11 cellular contexts compared by ENCODE assay signal in the genomic region with DNA sequence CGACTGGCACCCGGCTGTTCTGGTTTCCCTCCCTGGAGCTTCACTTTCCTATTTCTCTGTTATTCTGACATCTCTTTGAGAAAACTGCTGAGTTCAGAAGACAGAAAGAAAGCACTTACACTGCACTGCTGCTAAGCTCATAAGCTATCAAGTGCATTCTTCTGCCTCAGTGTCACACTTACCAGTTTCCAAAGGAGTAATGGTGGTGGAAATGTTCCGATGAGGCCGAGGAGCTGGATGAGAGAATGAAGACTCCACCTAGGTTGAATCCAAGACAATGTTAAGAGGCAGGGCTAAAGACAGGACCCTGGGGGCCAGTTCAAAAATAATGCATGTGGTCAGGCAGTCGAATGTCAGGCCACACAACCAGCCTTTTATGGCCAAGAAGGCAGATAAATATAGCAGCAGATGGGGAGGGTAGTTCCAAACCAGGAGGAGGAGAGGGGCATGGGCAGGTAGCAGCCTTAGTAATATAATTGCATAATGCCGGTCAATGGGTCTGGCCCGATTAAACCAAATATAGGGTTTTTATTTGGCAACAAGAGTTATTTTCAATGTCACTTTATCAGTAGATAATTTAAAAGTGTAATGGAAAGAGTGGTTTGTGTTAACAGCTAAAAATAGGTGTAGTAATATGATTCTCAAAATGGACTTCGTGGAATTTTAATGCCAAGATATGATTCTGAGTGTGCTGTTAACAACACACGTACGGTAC. TPM values are rescaled to one million over a fixed set of nuclear protein-coding genes. Genes with fewer than 3 reads are reported as not detected.
DNase-seq lines count a peak whose midpoint lies in the region; ATAC-seq and TF ChIP-seq lines count a peak whose summit lies in the region.
"Had no signal": no experiment of that assay in that cellular context is flagged by ENCODE, and none has a peak within 500 bp of the region (broad histone marks: within the 10 kb centered on the region; RNA-seq: fewer than 3 reads in every experiment).

A gene (minus strand): TSS at position 348 of the 715 bp plus-strand sequence. CDS start 4,745 bp downstream, outside the sequence.

- H3K27me3 Mint-ChIP-seq in endodermal cell (ENCODE audit: insufficient read depth), result no peaks in the 10 kb centered on the region
- no peaks in the 10 kb centered on the region for H3K27me3 Mint-ChIP-seq in activated naive CD4-positive, alpha-beta T cell treated with anti-CD3 and anti-CD28 coated beads, Interleukin-2, amount 10 ng/mL, durations not matched to agents 7 days and 5 days
- H3K27me3 Mint-ChIP-seq in naive thymus-derived CD8-positive, alpha-beta T cell, result no peaks in the 10 kb centered on the region

- no peaks in the 10 kb centered on the region for H4K20me1 ChIP-seq in Loucy (ENCODE audit: insufficient read depth, low read length, poor library complexity, severe bottlenecking)

- H3K9me3 ChIP-seq in Loucy (ENCODE audit: insufficient read depth, low read depth, low read length), result no peaks in the 10 kb centered on the region
- peaks cover 16% of the 10 kb centered on the region for H3K9me3 ChIP-seq in endodermal cell (ENCODE audit: control insufficient read depth, low read length)
- no peaks in the 10 kb centered on the region for H3K9me3 ChIP-seq in sigmoid colon
- H3K9me3 ChIP-seq: left lung had no signal

- H3F3A ChIP-seq in Loucy (ENCODE audit: low read depth), result no peaks in the 10 kb centered on the region

- H3K9me3 Mint-ChIP-seq in endodermal cell, result no peaks in the 10 kb centered on the region
- H3K9me3 Mint-ChIP-seq in activated naive CD4-positive, alpha-beta T cell treated with anti-CD3 and anti-CD28 coated beads, Interleukin-2, amount 10 ng/mL, durations not matched to agents 7 days and 5 days, result no peaks in the 10 kb centered on the region
- no peaks in the 10 kb centered on the region for H3K9me3 Mint-ChIP-seq in naive thymus-derived CD8-positive, alpha-beta T cell

- no peak for TF ChIP-seq EP300 in sigmoid colon (IDR thresholded peaks at IDR 0.05)

- H3K79me1 ChIP-seq in mesendoderm (ENCODE audit: low read length), result no peaks in the 10 kb centered on the region

- H3K27ac Mint-ChIP-seq in endodermal cell, result peak within 1 kb of the TSS; percentile 53
- H3K27ac Mint-ChIP-seq in activated naive CD4-positive, alpha-beta T cell treated with anti-CD3 and anti-CD28 coated beads, Interleukin-2, amount 10 ng/mL, durations not matched to agents 7 days and 5 days, result no peak within 1 kb of the TSS
- H3K27ac Mint-ChIP-seq in naive thymus-derived CD8-positive, alpha-beta T cell, result peak within 1 kb of the TSS in 1 of 10 donors; percentile 74

- no peak within 1 kb of the TSS for H3K4me3 ChIP-seq in Loucy (ENCODE audit: low read length, poor library complexity, severe bottlenecking)
- peak within 1 kb of the TSS; percentile 8 for H3K4me3 ChIP-seq in endodermal cell (ENCODE audit: low read length)
- H3K4me3 ChIP-seq in mesendoderm (ENCODE audit: low read length), result no peak within 1 kb of the TSS
- H3K4me3 ChIP-seq in sigmoid colon, result peak within 1 kb of the TSS; percentile 30 to 48 (median 35)
- H3K4me3 ChIP-seq: left lung had no signal

- no peaks in the 10 kb centered on the region for H3K36me3 Mint-ChIP-seq in endodermal cell (ENCODE audit: low read depth)
- H3K36me3 Mint-ChIP-seq in activated naive CD4-positive, alpha-beta T cell treated with anti-CD3 and anti-CD28 coated beads, Interleukin-2, amount 10 ng/mL, durations not matched to agents 7 days and 5 days, result no peaks in the 10 kb centered on the region
- H3K36me3 Mint-ChIP-seq in naive thymus-derived CD8-positive, alpha-beta T cell, result peaks cover 0 to 2% (median 0%) of the 10 kb centered on the region in 3 donors

- POLR2A ChIA-PET in naive thymus-derived CD8-positive, alpha-beta T cell (lab: Charles Lee), result no interaction called here

- no peak within 1 kb of the TSS for H2BK15ac ChIP-seq in mesendoderm (replicated peaks; ENCODE audit: low read depth)

- H2AK5ac ChIP-seq in mesendoderm (ENCODE audit: low read length), result no peak within 1 kb of the TSS

- peak within 1 kb of the TSS; percentile 35 for H3K56ac ChIP-seq in mesendoderm (ENCODE audit: low read length)

- no peak within 1 kb of the TSS for H3K4me3 Mint-ChIP-seq in endodermal cell
- no peak within 1 kb of the TSS for H3K4me3 Mint-ChIP-seq in activated naive CD4-positive, alpha-beta T cell treated with anti-CD3 and anti-CD28 coated beads, Interleukin-2, amount 10 ng/mL, durations not matched to agents 7 days and 5 days
- H3K4me3 Mint-ChIP-seq in naive thymus-derived CD8-positive, alpha-beta T cell, result no peak within 1 kb of the TSS

- intact Hi-C loops in sigmoid colon (cut with DNase I), result loop anchor here (2.0 to 5.0 kb wide), 3 partner anchors 27 to 43 kb away; a partner anchor contains a TSS

- H3K18ac ChIP-seq in mesendoderm (ENCODE audit: low read length), result peak within 1 kb of the TSS; percentile 9

- H3K27me3 ChIP-seq in Loucy (ENCODE audit: insufficient read depth, low read length, poor library complexity, severe bottlenecking), result no peaks in the 10 kb centered on the region
- H3K27me3 ChIP-seq in endodermal cell (ENCODE audit: control insufficient read depth, insufficient read depth, low read length, poor library complexity, severe bottlenecking), result no peaks in the 10 kb centered on the region
- no peaks in the 10 kb centered on the region for H3K27me3 ChIP-seq in mesendoderm (ENCODE audit: insufficient read depth, low read length, poor library complexity)
- H3K27me3 ChIP-seq in sigmoid colon, result no peaks in the 10 kb centered on the region
- H3K27me3 ChIP-seq: left lung had no signal

- no peak for ATAC-seq in HG02763 (IDR thresholded peaks at IDR 0.05; ENCODE audit: unreplicated experiment)
- no peak for ATAC-seq in naive thymus-derived CD8-positive, alpha-beta T cell
- ATAC-seq: left lung had no signal

- H3K4me1 Mint-ChIP-seq in endodermal cell, result peaks cover 38% of the 10 kb centered on the region
- no peaks in the 10 kb centered on the region for H3K4me1 Mint-ChIP-seq in activated naive CD4-positive, alpha-beta T cell treated with anti-CD3 and anti-CD28 coated beads, Interleukin-2, amount 10 ng/mL, durations not matched to agents 7 days and 5 days
- peaks cover 0 to 6% (median 1%) of the 10 kb centered on the region in 4 donors for H3K4me1 Mint-ChIP-seq in naive thymus-derived CD8-positive, alpha-beta T cell

- H4K5ac ChIP-seq in mesendoderm (ENCODE audit: low read length), result no peak within 1 kb of the TSS

- no peaks in the 10 kb centered on the region for H3K36me3 ChIP-seq in Loucy (ENCODE audit: insufficient read depth, low read length)
- H3K36me3 ChIP-seq in endodermal cell (ENCODE audit: control insufficient read depth, insufficient read depth, low read length), result no peaks in the 10 kb centered on the region
- no peaks in the 10 kb centered on the region for H3K36me3 ChIP-seq in mesendoderm (ENCODE audit: control insufficient read depth, insufficient read depth, low read length)
- peaks cover 0 to 5% (median 2%) of the 10 kb centered on the region in 4 donors for H3K36me3 ChIP-seq in sigmoid colon
- H3K36me3 ChIP-seq: left lung had no signal

- H3K4me1 ChIP-seq in Loucy (ENCODE audit: insufficient read depth, low read length, poor library complexity, severe bottlenecking) (peaks cover 12% of the 10 kb centered on the region), endodermal cell (ENCODE audit: control insufficient read depth, insufficient read depth, low read length) (peaks cover 23% of the 10 kb centered on the region), mesendoderm (ENCODE audit: control insufficient read depth, low read depth, low read length) (no peaks in the 10 kb centered on the region), sigmoid colon (peaks cover 0 to 19% (median 5%) of the 10 kb centered on the region in 4 donors)
- H3K4me1 ChIP-seq: left lung had no signal

- H3K4ac ChIP-seq in mesendoderm (ENCODE audit: low read depth, low read length), result no peak within 1 kb of the TSS

- WGBS in endodermal cell (ENCODE audit: insufficient coverage in 1 of 2, insufficient read length in 1 of 2), 2 experiments, result 87 to 88% methylated on average over 6 to 10 of the region's 10 CpGs
- 100% methylated on average over 1 of the region's 10 CpGs for WGBS in mesendoderm (ENCODE audit: extremely low coverage, insufficient coverage, low lambda C conversion rate)
- 87 to 89% methylated on average over 10 of the region's 10 CpGs for WGBS in sigmoid colon, 2 donors

- H3K27ac ChIP-seq in endodermal cell (ENCODE audit: low read depth, low read length) (no peak within 1 kb of the TSS), mesendoderm (ENCODE audit: low read depth, low read length) (no peak within 1 kb of the TSS), sigmoid colon (peak within 1 kb of the TSS; percentile 76 to 85 (median 82))
- H3K27ac ChIP-seq: left lung had no signal

- CTCF ChIA-PET in activated naive CD4-positive, alpha-beta T cell treated with anti-CD3 and anti-CD28 coated beads, Interleukin-2, amount 10 ng/mL, durations not matched to agents 7 days and 5 days (lab: Charles Lee), result no interaction called here

- H2AFZ ChIP-seq in Loucy (ENCODE audit: low read length), result 0 out of 2 replicates have a peak within 1 kb of the TSS, but pooled peaks have one; percentile 3

- H4K8ac ChIP-seq in mesendoderm (ENCODE audit: low read depth, low read length), result no peak within 1 kb of the TSS

- H3K23ac ChIP-seq in mesendoderm (ENCODE audit: low read length), result no peak within 1 kb of the TSS

- no peak within 1 kb of the TSS for H3K9ac ChIP-seq in Loucy (ENCODE audit: low read depth, low read length, poor library complexity, severe bottlenecking)
- peak within 1 kb of the TSS; percentile 34 for H3K9ac ChIP-seq in endodermal cell (ENCODE audit: extremely low read depth, low read length, poor library complexity, severe bottlenecking)
- no peak within 1 kb of the TSS for H3K9ac ChIP-seq in mesendoderm (ENCODE audit: low read length)

- TF ChIP-seq POLR2A in sigmoid colon (IDR thresholded peaks at IDR 0.05), result no peak

- TF ChIP-seq CTCF in Loucy (conservative IDR thresholded peaks at IDR 0.05; ENCODE audit: low read length) (no peak), endodermal cell (conservative IDR thresholded peaks at IDR 0.05) (no peak), sigmoid colon (IDR thresholded peaks at IDR 0.05) (no peak)

- H2BK120ac ChIP-seq in mesendoderm (ENCODE audit: low read depth, low read length), result no peak within 1 kb of the TSS

- no peak within 1 kb of the TSS for H3K4me2 ChIP-seq in Loucy (ENCODE audit: low read depth, low read length, poor library complexity, severe bottlenecking)
- no peak within 1 kb of the TSS for H3K4me2 ChIP-seq in mesendoderm (ENCODE audit: low read length)

- H3K9me2 ChIP-seq in Loucy (replicated peaks; ENCODE audit: low read depth, low read length), result no peaks in the 10 kb centered on the region

- no peaks in the 10 kb centered on the region for H3K79me2 ChIP-seq in Loucy (ENCODE audit: insufficient read depth, low read length)
- H3K79me2 ChIP-seq in mesendoderm (ENCODE audit: control insufficient read depth, insufficient read depth, low read length), result no peaks in the 10 kb centered on the region

- DNase-seq in endodermal cell, result no peak
- peak; percentile 10 for DNase-seq in mesendoderm
- DNase-seq in sigmoid colon, result no peak
- DNase-seq in activated naive CD4-positive, alpha-beta T cell treated with anti-CD3 and anti-CD28 coated beads, Interleukin-2, amount 10 ng/mL, durations not matched to agents 7 days and 5 days, result no peak
- no peak for DNase-seq in naive thymus-derived CD8-positive, alpha-beta T cell
- no peak for DNase-seq in NCI-H226
- DNase-seq: activated CD4-positive, alpha-beta T cell treated with anti-CD3 and anti-CD28 coated beads, Interleukin-2, amount 50 U/mL, for 48 hours; activated naive CD4-positive, alpha-beta T cell treated with Interleukin-2 at 50 U/mL for 16 hours; left lung had no signal

- H2BK5ac ChIP-seq in mesendoderm (ENCODE audit: low read length), result peak within 1 kb of the TSS; percentile 58

RNA-seq across cellular contexts. Expression of the gene that starts here (rescaled TPM):
- total RNA-seq in endodermal cell (under 1 TPM; 0.49 to 0.88 TPM), sigmoid colon (10 to 100 TPM; 17.3 to 37.7 (median 22.1) TPM)
- polyA plus RNA-seq in endodermal cell (2013, experiment 1 of 2), result 0.43 TPM
- 0.37 TPM for polyA plus RNA-seq in endodermal cell (2013, experiment 2 of 2)
- 0.29 TPM for polyA plus RNA-seq in mesendoderm (2013, experiment 1 of 2)
- polyA plus RNA-seq in mesendoderm (2013, experiment 2 of 2), result 0.20 TPM
- polyA plus RNA-seq in sigmoid colon, result 10 to 100 TPM in 1 of 3 donors, 1 to 10 TPM in 2; 3.3 to 11.1 (median 5.4) TPM
- total RNA-seq in naive thymus-derived CD8-positive, alpha-beta T cell, result 1 to 10 TPM; 5.5 to 5.6 TPM
- 1 to 10 TPM in 1 of 3 donors, under 1 TPM in 2; 0.52 to 1.5 (median 0.88) TPM for polyA plus RNA-seq in naive thymus-derived CD8-positive, alpha-beta T cell

Comparison
In these comparisons a context has a peak if more than half of its experiments do, and no peak if none do; other contexts are left out.
1. H3K4me3 ChIP-seq: peak in endodermal cell (single experiment) and sigmoid colon (4 of 4); none in Loucy (single experiment) and mesendoderm (single experiment).
2. H3K27ac ChIP-seq: peak in sigmoid colon (4 of 4); none in endodermal cell (single experiment) and mesendoderm (single experiment).